1 cellular context compared by ENCODE assay signal in the genomic region with DNA sequence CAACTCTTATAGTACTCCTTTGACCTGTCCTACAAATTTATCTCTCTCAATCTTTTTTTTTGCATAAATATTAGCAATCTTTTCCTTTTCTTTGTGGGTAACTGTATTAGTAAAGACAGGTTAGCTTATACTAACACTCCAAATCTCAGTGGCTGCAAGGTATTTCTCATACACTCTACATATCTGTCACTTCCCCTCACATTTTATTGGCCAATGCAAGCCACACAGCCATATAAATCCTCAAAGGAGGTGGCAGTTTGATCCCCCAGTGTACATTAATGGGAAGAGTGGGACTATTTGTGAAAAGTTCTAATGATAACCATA.
TF ChIP-seq lines count a peak whose summit lies in the region.

No MANE protein-coding gene starts in this region.

TF ChIP-seq in SK-N-SH treated with all-trans-retinoic acid at 6 μM for 48 hours, 23 proteins besides CTCF, POLR2A, EP300 and RAD21 (continued from another document):
- no peak for TF ChIP-seq OSR1 (CRISPR knock-in tag; IDR thresholded peaks at IDR 0.05)
- TF ChIP-seq ZC3H10 (CRISPR knock-in tag; IDR thresholded peaks at IDR 0.05), result no peak
- TF ChIP-seq ZFP3 (CRISPR knock-in tag; IDR thresholded peaks at IDR 0.05), result no peak
